In genomic region chr2:10449838-10450691, GRCh38 we compare ENCODE assay signal across 1 cellular context.
TF ChIP-seq lines count a peak whose summit lies in the region.

No MANE protein-coding gene starts in this region.

TF ChIP-seq in HepG2, 621 proteins besides CTCF, POLR2A, EP300 and RAD21 (continued from another document and continues in another):
- TF ChIP-seq ZBTB44 (CRISPR knock-in tag; IDR thresholded peaks at IDR 0.05) (0 out of 2 replicates have a peak, but pooled peaks have one; percentile 51), ZNF724P (CRISPR knock-in tag; IDR thresholded peaks at IDR 0.05; ENCODE audit: borderline replicate concordance) (no peak; the same call in 1 of the 2 replicates), SNRNP70 (IDR thresholded peaks at IDR 0.05; ENCODE audit: low read depth, low read length) (no peak), CENPT (CRISPR knock-in tag; IDR thresholded peaks at IDR 0.05; ENCODE audit: low read depth) (no peak), ZGPAT (CRISPR knock-in tag; IDR thresholded peaks at IDR 0.05) (peak; percentile 92), MXI1 (IDR thresholded peaks at IDR 0.05; ENCODE audit: borderline replicate concordance, low read depth, low read length) (peak; percentile 67; the same call in 1 of the 3 replicates), ZFP37 (CRISPR knock-in tag; IDR thresholded peaks at IDR 0.05; ENCODE audit: borderline replicate concordance) (no peak), ZNF790 (CRISPR knock-in tag; IDR thresholded peaks at IDR 0.05; ENCODE audit: borderline replicate concordance) (0 out of 2 replicates have a peak, but pooled peaks have one; percentile 52), BCL6 (CRISPR knock-in tag; IDR thresholded peaks at IDR 0.05) (peak; percentile 64), YEATS2 (CRISPR knock-in tag; IDR thresholded peaks at IDR 0.05; ENCODE audit: borderline replicate concordance) (peak; percentile 92), DNMT3B (CRISPR knock-in tag; conservative IDR thresholded peaks at IDR 0.05) (no peak), ZNF530 (CRISPR knock-in tag; IDR thresholded peaks at IDR 0.05; ENCODE audit: low read depth) (no peak), WIZ (CRISPR knock-in tag; IDR thresholded peaks at IDR 0.05) (peak; percentile 63; the same call in 1 of the 2 replicates), ZKSCAN8 (CRISPR knock-in tag; IDR thresholded peaks at IDR 0.05; ENCODE audit: borderline replicate concordance) (peak; percentile 74; the same call in 1 of the 2 replicates), ZMAT3 (CRISPR knock-in tag; conservative IDR thresholded peaks at IDR 0.05) (peak; percentile 11; the same call in 1 of the 2 replicates), HMG20A (CRISPR knock-in tag; IDR thresholded peaks at IDR 0.05; ENCODE audit: borderline replicate concordance) (peak; percentile 83; the same call in 1 of the 2 replicates), HNF4G (IDR thresholded peaks at IDR 0.05; ENCODE audit: borderline replicate concordance, low read depth, low read length) (peak; percentile 91), HNF4G (CRISPR knock-in tag; IDR thresholded peaks at IDR 0.05; ENCODE audit: borderline replicate concordance, low read depth) (peak; percentile 66; the same call in 1 of the 2 replicates), KLF12 (CRISPR knock-in tag; IDR thresholded peaks at IDR 0.05; ENCODE audit: borderline replicate concordance) (no peak), MLX (CRISPR knock-in tag; IDR thresholded peaks at IDR 0.05) (peak; percentile 69; the same call in 1 of the 2 replicates), REXO4 (CRISPR knock-in tag; IDR thresholded peaks at IDR 0.05; ENCODE audit: borderline replicate concordance) (0 out of 2 replicates have a peak, but pooled peaks have one; percentile 64), ZNF350 (CRISPR knock-in tag; IDR thresholded peaks at IDR 0.05; ENCODE audit: borderline replicate concordance, low read depth) (peak; percentile 91; the same call in 1 of the 2 replicates), NFRKB (IDR thresholded peaks at IDR 0.05) (no peak), CCAR2 (optimal IDR thresholded peaks at IDR 0.05; ENCODE audit: low read depth, low read length) (peak; percentile 63), ZNF3 (CRISPR knock-in tag; IDR thresholded peaks at IDR 0.05) (0 out of 2 replicates have a peak, but pooled peaks have one; percentile 38), KDM5A (IDR thresholded peaks at IDR 0.05; ENCODE audit: borderline replicate concordance, low read length) (peak; percentile 71), ZNF235 (CRISPR knock-in tag; IDR thresholded peaks at IDR 0.05; ENCODE audit: borderline replicate concordance) (no peak; the same call in 1 of the 2 replicates), ZSCAN31 (CRISPR knock-in tag; IDR thresholded peaks at IDR 0.05; ENCODE audit: low read depth) (0 out of 2 replicates have a peak, but pooled peaks have one; percentile 50), KDM4B (CRISPR knock-in tag; IDR thresholded peaks at IDR 0.05) (peak; percentile 92), MAZ (IDR thresholded peaks at IDR 0.05; ENCODE audit: borderline replicate concordance, low read depth, low read length) (peak; percentile 63; the same call in 1 of the 2 replicates), MAZ (CRISPR knock-in tag; IDR thresholded peaks at IDR 0.05; ENCODE audit: low read depth) (peak; percentile 72; the same call in 1 of the 2 replicates), RBM22 (optimal IDR thresholded peaks at IDR 0.05; ENCODE audit: low read length) (no peak), MIER3 (CRISPR knock-in tag; IDR thresholded peaks at IDR 0.05; ENCODE audit: borderline replicate concordance) (peak; percentile 95; the same call in 1 of the 2 replicates), ZNF451 (CRISPR knock-in tag; IDR thresholded peaks at IDR 0.05) (peak; percentile 41; the same call in 1 of the 2 replicates), SIX4 (CRISPR knock-in tag; IDR thresholded peaks at IDR 0.05) (peak; percentile 51; the same call in 1 of the 2 replicates), MEIS1 (CRISPR knock-in tag; IDR thresholded peaks at IDR 0.05; ENCODE audit: borderline replicate concordance) (peak; percentile 70; the same call in 1 of the 2 replicates), POLR2AphosphoS5 (IDR thresholded peaks at IDR 0.05; ENCODE audit: low read depth, low read length) (peak; percentile 93)
- TF ChIP-seq, protein P1, sequence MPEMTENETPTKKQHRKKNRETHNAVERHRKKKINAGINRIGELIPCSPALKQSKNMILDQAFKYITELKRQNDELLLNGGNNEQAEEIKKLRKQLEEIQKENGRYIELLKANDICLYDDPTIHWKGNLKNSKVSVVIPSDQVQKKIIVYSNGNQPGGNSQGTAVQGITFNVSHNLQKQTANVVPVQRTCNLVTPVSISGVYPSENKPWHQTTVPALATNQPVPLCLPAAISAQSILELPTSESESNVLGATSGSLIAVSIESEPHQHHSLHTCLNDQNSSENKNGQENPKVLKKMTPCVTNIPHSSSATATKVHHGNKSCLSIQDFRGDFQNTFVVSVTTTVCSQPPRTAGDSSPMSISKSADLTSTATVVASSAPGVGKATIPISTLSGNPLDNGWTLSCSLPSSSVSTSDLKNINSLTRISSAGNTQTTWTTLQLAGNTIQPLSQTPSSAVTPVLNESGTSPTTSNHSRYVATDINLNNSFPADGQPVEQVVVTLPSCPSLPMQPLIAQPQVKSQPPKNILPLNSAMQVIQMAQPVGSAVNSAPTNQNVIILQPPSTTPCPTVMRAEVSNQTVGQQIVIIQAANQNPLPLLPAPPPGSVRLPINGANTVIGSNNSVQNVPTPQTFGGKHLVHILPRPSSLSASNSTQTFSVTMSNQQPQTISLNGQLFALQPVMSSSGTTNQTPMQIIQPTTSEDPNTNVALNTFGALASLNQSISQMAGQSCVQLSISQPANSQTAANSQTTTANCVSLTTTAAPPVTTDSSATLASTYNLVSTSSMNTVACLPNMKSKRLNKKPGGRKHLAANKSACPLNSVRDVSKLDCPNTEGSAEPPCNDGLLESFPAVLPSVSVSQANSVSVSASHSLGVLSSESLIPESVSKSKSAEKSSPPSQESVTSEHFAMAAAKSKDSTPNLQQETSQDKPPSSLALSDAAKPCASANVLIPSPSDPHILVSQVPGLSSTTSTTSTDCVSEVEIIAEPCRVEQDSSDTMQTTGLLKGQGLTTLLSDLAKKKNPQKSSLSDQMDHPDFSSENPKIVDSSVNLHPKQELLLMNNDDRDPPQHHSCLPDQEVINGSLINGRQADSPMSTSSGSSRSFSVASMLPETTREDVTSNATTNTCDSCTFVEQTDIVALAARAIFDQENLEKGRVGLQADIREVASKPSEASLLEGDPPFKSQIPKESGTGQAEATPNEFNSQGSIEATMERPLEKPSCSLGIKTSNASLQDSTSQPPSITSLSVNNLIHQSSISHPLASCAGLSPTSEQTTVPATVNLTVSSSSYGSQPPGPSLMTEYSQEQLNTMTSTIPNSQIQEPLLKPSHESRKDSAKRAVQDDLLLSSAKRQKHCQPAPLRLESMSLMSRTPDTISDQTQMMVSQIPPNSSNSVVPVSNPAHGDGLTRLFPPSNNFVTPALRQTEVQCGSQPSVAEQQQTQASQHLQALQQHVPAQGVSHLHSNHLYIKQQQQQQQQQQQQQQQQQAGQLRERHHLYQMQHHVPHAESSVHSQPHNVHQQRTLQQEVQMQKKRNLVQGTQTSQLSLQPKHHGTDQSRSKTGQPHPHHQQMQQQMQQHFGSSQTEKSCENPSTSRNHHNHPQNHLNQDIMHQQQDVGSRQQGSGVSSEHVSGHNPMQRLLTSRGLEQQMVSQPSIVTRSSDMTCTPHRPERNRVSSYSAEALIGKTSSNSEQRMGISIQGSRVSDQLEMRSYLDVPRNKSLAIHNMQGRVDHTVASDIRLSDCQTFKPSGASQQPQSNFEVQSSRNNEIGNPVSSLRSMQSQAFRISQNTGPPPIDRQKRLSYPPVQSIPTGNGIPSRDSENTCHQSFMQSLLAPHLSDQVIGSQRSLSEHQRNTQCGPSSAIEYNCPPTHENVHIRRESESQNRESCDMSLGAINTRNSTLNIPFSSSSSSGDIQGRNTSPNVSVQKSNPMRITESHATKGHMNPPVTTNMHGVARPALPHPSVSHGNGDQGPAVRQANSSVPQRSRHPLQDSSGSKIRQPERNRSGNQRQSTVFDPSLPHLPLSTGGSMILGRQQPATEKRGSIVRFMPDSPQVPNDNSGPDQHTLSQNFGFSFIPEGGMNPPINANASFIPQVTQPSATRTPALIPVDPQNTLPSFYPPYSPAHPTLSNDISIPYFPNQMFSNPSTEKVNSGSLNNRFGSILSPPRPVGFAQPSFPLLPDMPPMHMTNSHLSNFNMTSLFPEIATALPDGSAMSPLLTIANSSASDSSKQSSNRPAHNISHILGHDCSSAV (CRISPR knock-in tag; IDR thresholded peaks at IDR 0.05; ENCODE audit: borderline replicate concordance) = 0 out of 2 replicates have a peak, but pooled peaks have one; percentile 42
- TF ChIP-seq, protein P2, sequence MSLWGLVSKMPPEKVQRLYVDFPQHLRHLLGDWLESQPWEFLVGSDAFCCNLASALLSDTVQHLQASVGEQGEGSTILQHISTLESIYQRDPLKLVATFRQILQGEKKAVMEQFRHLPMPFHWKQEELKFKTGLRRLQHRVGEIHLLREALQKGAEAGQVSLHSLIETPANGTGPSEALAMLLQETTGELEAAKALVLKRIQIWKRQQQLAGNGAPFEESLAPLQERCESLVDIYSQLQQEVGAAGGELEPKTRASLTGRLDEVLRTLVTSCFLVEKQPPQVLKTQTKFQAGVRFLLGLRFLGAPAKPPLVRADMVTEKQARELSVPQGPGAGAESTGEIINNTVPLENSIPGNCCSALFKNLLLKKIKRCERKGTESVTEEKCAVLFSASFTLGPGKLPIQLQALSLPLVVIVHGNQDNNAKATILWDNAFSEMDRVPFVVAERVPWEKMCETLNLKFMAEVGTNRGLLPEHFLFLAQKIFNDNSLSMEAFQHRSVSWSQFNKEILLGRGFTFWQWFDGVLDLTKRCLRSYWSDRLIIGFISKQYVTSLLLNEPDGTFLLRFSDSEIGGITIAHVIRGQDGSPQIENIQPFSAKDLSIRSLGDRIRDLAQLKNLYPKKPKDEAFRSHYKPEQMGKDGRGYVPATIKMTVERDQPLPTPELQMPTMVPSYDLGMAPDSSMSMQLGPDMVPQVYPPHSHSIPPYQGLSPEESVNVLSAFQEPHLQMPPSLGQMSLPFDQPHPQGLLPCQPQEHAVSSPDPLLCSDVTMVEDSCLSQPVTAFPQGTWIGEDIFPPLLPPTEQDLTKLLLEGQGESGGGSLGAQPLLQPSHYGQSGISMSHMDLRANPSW (CRISPR knock-in tag; IDR thresholded peaks at IDR 0.05; ENCODE audit: borderline replicate concordance) = no peak
- TF ChIP-seq, protein P3, sequence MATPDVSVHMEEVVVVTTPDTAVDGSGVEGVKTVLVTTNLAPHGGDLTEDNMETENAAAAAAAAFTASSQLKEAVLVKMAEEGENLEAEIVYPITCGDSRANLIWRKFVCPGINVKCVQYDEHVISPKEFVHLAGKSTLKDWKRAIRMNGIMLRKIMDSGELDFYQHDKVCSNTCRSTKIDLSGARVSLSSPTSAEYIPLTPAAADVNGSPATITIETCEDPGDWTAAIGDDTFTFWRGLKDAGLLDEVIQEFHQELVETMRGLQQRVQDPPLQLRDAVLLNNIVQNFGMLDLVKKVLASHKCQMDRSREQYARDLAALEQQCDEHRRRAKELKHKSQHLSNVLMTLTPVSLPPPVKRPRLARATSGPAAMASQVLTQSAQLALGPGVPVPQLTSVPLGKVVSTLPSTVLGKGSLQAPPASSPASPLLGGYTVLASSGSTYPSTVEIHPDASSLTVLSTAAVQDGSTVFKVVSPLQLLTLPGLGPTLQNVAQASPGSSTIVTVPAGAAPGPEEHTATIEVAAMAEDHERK (CRISPR knock-in tag; IDR thresholded peaks at IDR 0.05; ENCODE audit: low read depth) = no peak
- TF ChIP-seq, protein P4, sequence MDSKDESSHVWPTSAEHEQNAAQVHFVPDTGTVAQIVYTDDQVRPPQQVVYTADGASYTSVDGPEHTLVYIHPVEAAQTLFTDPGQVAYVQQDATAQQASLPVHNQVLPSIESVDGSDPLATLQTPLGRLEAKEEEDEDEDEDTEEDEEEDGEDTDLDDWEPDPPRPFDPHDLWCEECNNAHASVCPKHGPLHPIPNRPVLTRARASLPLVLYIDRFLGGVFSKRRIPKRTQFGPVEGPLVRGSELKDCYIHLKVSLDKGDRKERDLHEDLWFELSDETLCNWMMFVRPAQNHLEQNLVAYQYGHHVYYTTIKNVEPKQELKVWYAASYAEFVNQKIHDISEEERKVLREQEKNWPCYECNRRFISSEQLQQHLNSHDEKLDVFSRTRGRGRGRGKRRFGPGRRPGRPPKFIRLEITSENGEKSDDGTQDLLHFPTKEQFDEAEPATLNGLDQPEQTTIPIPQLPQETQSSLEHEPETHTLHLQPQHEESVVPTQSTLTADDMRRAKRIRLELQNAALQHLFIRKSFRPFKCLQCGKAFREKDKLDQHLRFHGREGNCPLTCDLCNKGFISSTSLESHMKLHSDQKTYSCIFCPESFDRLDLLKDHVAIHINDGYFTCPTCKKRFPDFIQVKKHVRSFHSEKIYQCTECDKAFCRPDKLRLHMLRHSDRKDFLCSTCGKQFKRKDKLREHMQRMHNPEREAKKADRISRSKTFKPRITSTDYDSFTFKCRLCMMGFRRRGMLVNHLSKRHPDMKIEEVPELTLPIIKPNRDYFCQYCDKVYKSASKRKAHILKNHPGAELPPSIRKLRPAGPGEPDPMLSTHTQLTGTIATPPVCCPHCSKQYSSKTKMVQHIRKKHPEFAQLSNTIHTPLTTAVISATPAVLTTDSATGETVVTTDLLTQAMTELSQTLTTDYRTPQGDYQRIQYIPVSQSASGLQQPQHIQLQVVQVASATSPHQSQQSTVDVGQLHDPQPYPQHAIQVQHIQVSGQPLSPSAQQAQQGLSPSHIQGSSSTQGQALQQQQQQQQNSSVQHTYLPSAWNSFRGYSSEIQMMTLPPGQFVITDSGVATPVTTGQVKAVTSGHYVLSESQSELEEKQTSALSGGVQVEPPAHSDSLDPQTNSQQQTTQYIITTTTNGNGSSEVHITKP (CRISPR knock-in tag; IDR thresholded peaks at IDR 0.05; ENCODE audit: low read depth) = peak; percentile 80
